Comparison of ENCODE assay signal across 8 cellular contexts in the genomic region with DNA sequence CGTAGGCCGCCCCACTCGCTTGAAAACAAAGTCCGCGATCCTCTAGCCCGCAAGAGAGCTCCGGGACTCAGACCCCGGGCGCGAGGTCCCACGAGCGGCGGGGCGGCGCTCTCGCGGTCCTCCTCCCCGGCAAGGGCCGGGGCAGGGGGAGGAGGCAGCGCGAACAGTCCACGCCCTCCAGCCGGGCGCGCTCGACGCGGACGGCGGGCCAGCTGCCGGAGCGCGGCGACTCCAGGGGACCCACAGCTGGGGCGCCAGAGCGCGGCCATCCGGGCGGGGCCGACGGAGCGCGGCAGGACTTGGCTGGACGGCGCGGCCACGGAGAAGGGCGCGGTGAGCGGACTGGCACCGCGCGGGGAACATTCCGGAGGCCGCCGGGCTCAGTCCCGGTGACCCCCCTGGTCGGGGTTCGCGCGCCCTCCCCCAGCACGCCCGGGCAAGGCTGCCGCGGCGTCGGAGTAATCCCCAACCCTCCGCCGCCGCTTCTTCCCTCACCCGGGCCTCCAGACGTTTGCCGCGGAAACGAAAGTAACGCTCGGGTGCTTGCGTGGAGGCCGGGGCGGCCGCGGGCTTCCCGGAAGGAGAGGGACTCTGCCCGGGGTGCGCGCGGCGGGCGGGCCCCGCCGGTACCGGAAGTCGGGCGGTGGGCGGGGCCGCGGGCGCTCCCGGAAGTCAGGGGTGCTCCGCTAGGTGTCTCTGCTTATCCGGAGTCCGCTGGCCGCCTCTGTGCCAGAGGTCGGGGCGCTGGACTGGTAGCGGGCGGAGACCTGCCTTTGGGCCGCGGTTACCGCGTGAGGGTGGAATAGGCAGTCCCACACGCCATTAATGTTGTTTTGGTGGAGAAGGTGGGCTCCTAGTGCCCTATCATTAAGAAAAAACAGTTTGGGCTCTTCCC. TPM values are rescaled to one million over a fixed set of nuclear protein-coding genes. Genes with fewer than 3 reads are reported as not detected.
DNase-seq lines count a peak whose midpoint lies in the region; ATAC-seq and TF ChIP-seq lines count a peak whose summit lies in the region.

A gene (plus strand): TSS at position 166 of the 895 bp plus-strand sequence. CDS start 8,330 bp downstream, outside the sequence.

- H3K4me3 Mint-ChIP-seq in activated CD8-positive, alpha-beta memory T cell treated with anti-CD3 and anti-CD28 coated beads, Interleukin-2, amount 10 ng/mL, durations not matched to agents 7 days and 5 days: peak within 1 kb of the TSS; percentile 96

- peaks cover 20% of the 10 kb centered on the region for H3K36me3 Mint-ChIP-seq in activated CD8-positive, alpha-beta memory T cell treated with anti-CD3 and anti-CD28 coated beads, Interleukin-2, amount 10 ng/mL, durations not matched to agents 7 days and 5 days

- peak; percentile 84 for ATAC-seq in GM19463 (IDR thresholded peaks at IDR 0.05; ENCODE audit: unreplicated experiment)
- peak; percentile 80 for ATAC-seq in activated CD8-positive, alpha-beta memory T cell treated with anti-CD3 and anti-CD28 coated beads, Interleukin-2, amount 10 ng/mL, durations not matched to agents 7 days and 5 days

- 0 to 1% methylated on average over 53 to 80 of the region's 112 CpGs for WGBS in mesodermal cell (ENCODE audit: insufficient coverage in 2 of 2), 2 experiments

- H3K9me3 Mint-ChIP-seq in activated CD8-positive, alpha-beta memory T cell treated with anti-CD3 and anti-CD28 coated beads, Interleukin-2, amount 10 ng/mL, durations not matched to agents 7 days and 5 days (ENCODE audit: low read depth): no peaks in the 10 kb centered on the region

- H3K9ac ChIP-seq in endocrine pancreas (ENCODE audit: control insufficient read depth, insufficient read depth, low read length): peak within 1 kb of the TSS; percentile 83

- H3K4me1 ChIP-seq in endocrine pancreas (ENCODE audit: control insufficient read depth, insufficient read depth, low read length): no peaks in the 10 kb centered on the region
- no peaks in the 10 kb centered on the region for H3K4me1 ChIP-seq in mesodermal cell (ENCODE audit: control insufficient read depth, insufficient read depth, low read length, poor library complexity, severe bottlenecking)

- no peaks in the 10 kb centered on the region for H3K36me3 ChIP-seq in endocrine pancreas (ENCODE audit: control insufficient read depth, insufficient read depth, low read length)
- H3K36me3 ChIP-seq in mesodermal cell (ENCODE audit: control insufficient read depth, insufficient read depth, low read length): peaks cover 15% of the 10 kb centered on the region

- peak within 1 kb of the TSS; percentile 97 for H3K27ac Mint-ChIP-seq in activated CD8-positive, alpha-beta memory T cell treated with anti-CD3 and anti-CD28 coated beads, Interleukin-2, amount 10 ng/mL, durations not matched to agents 7 days and 5 days

- H3K27me3 ChIP-seq in HL-60 (ENCODE audit: insufficient read depth, poor library complexity, severe bottlenecking) (no peaks in the 10 kb centered on the region), endocrine pancreas (ENCODE audit: control insufficient read depth, insufficient read depth, low read length) (no peaks in the 10 kb centered on the region)

- peak within 1 kb of the TSS; percentile 45 for H3K4me3 ChIP-seq in HL-60 (replicated peaks; ENCODE audit: insufficient read depth, low read length)
- peak within 1 kb of the TSS; percentile 80 for H3K4me3 ChIP-seq in endocrine pancreas (ENCODE audit: control insufficient read depth, insufficient read depth, low read length)
- H3K4me3 ChIP-seq in mesodermal cell (ENCODE audit: extremely low read depth, insufficient read depth, low read length, poor library complexity, severe bottlenecking): peak within 1 kb of the TSS; percentile 72

- peaks cover 55% of the 10 kb centered on the region for H3K4me1 Mint-ChIP-seq in activated CD8-positive, alpha-beta memory T cell treated with anti-CD3 and anti-CD28 coated beads, Interleukin-2, amount 10 ng/mL, durations not matched to agents 7 days and 5 days

- H3K9me3 ChIP-seq in endocrine pancreas (ENCODE audit: control insufficient read depth, low read length) (no peaks in the 10 kb centered on the region), mesodermal cell (ENCODE audit: control insufficient read depth, low read length) (peaks cover 6% of the 10 kb centered on the region)

- peak; percentile 85 for DNase-seq in COR-L47 (lab: John Stamatoyannopoulos, UW)
- peak; percentile 79 to 91 for DNase-seq in HL-60 (ENCODE audit: low read depth in 1 of 2, low spot score in 1 of 2)
- peak; percentile 83 for DNase-seq in NOMO-1 treated with DMSO at 0.1 percent for 48 hours (lab: John Stamatoyannopoulos, UW; ENCODE audit: unreplicated experiment)
- DNase-seq in activated CD8-positive, alpha-beta memory T cell treated with anti-CD3 and anti-CD28 coated beads, Interleukin-2, amount 10 ng/mL, durations not matched to agents 7 days and 5 days: peak; percentile 96
- DNase-seq in stimulated activated CD8-positive, alpha-beta memory T cell treated with anti-CD3 and anti-CD28 coated beads, Interleukin-15, amount 100 ng/mL, for 48 hours (ENCODE audit: low read depth in 2 of 2): peak; percentile 94 to 95

- H3K27me3 Mint-ChIP-seq in activated CD8-positive, alpha-beta memory T cell treated with anti-CD3 and anti-CD28 coated beads, Interleukin-2, amount 10 ng/mL, durations not matched to agents 7 days and 5 days: no peaks in the 10 kb centered on the region

- peak within 1 kb of the TSS; percentile 96 for H3K27ac ChIP-seq in HL-60 (replicated peaks)
- H3K27ac ChIP-seq in mesodermal cell (ENCODE audit: low read depth, low read length, severe bottlenecking): peak within 1 kb of the TSS; percentile 93

- CTCF ChIA-PET in activated CD8-positive, alpha-beta memory T cell treated with anti-CD3 and anti-CD28 coated beads, Interleukin-2, amount 10 ng/mL, durations not matched to agents 7 days and 5 days (lab: Charles Lee): interaction anchor here (0.8 to 2.0 kb wide), 10 partner anchors 9 to 183 kb away, joined by 3 to 9 read pairs (median 4); a partner anchor contains a TSS

- peak; percentile 16 for TF ChIP-seq CTCF in HL-60 (IDR thresholded peaks at IDR 0.05; ENCODE audit: insufficient read depth, low read length)

RNA-seq across cellular contexts. Expression of the gene that starts here (rescaled TPM):
- total RNA-seq in activated CD8-positive, alpha-beta memory T cell treated with anti-CD3 and anti-CD28 coated beads, Interleukin-2, amount 10 ng/mL, durations not matched to agents 7 days and 5 days: 10 to 100 TPM; 26.6 to 29.6 TPM
- 13.3 TPM for polyA plus RNA-seq in mesodermal cell (2013, experiment 1 of 2)
- polyA plus RNA-seq in mesodermal cell (2013, experiment 2 of 2): 14.3 TPM

Comparison
In these comparisons a context has a peak if more than half of its experiments do, and no peak if none do; other contexts are left out.
1. Peak in every context shown above with its lines: DNase-seq, ATAC-seq, H3K4me3 ChIP-seq and H3K27ac ChIP-seq.